ENCODE assay signal across 14 cellular contexts in the genomic region with DNA sequence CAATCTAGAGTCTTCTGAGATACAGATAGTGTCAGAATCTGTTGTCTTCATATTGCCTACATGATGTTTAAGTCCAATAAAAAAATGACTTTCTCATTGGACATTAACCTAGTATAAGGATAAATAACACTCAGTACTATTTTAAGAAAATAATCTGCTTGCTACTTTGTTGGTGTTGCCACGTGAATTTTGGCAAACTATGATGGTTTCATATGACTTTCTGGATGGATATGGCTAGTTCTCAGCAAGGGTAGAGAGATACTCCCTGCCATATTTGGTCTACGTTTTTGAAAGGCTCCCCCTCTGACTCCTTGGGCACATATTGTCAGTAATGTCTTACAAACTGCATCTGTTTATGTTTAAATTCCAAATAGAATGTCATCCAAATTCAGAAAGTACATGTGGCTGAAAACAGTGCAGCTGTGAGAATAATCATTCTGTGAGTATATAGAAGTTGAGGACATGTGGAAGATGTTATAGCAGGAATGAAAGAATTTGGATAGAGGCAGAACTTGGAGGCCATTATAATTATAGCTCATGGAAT.
A peak's percentile ranks its signal among the peaks of the same experiment; 100 is the strongest.
DNase-seq lines count a peak whose midpoint lies in the region; ATAC-seq, FAIRE-seq and TF ChIP-seq lines count a peak whose summit lies in the region.
"Had no signal": no experiment of that assay in that cellular context is flagged by ENCODE, and none has a peak within 500 bp of the region (broad histone marks: within the 10 kb centered on the region; RNA-seq: fewer than 3 reads in every experiment).

No MANE protein-coding gene starts in this region.

- H3K36me3 ChIP-seq in adipocyte (ENCODE audit: control insufficient read depth, insufficient read depth, low read length, severe bottlenecking) (no peaks in the 10 kb centered on the region), left lung (no peaks in the 10 kb centered on the region), skeletal muscle tissue (ENCODE audit: control insufficient read depth in 3 of 3, insufficient read depth in 3 of 3, low read length in 3 of 3) (no peaks in the 10 kb centered on the region), vagina (no peaks in the 10 kb centered on the region)
- H3K36me3 ChIP-seq: BE2C, SJCRH30 had no signal

- ATAC-seq in left lung (peak; percentile 44), HG03196 (IDR thresholded peaks at IDR 0.05; ENCODE audit: unreplicated experiment) (no peak), HG03342 (IDR thresholded peaks at IDR 0.05; ENCODE audit: unreplicated experiment) (no peak)

- H3K27me3 ChIP-seq in adipocyte (replicated peaks; ENCODE audit: control insufficient read depth, insufficient read depth, low read length) (no peaks in the 10 kb centered on the region), left lung (no peaks in the 10 kb centered on the region), skeletal muscle tissue (ENCODE audit: control insufficient read depth in 3 of 3, insufficient read depth in 3 of 3, low read length in 3 of 3) (no peaks in the 10 kb centered on the region), vagina (no peaks in the 10 kb centered on the region)
- H3K27me3 ChIP-seq: BE2C, SJCRH30 had no signal

- H3K27ac ChIP-seq in left lung, result no peak overlapping the region
- H3K27ac ChIP-seq in skeletal muscle tissue (ENCODE audit: low read depth, low read length), result peak overlapping the region; percentile 21
- no peak overlapping the region for H3K27ac ChIP-seq in vagina
- H3K27ac ChIP-seq: SJCRH30 had no signal

- FAIRE-seq in GM12892 (lab: Jason Lieb, UNC), result peak; percentile 44

- H3K9ac ChIP-seq in adipocyte (ENCODE audit: low read length) (no peak overlapping the region), skeletal muscle tissue (ENCODE audit: low read depth in 1 of 3, low read length in 3 of 3) (peak overlapping the region in 1 of 3 donors; percentile 15)

- H3K9me3 ChIP-seq in adipocyte (ENCODE audit: control insufficient read depth, low read length) (no peaks in the 10 kb centered on the region), left lung (no peaks in the 10 kb centered on the region), skeletal muscle tissue (ENCODE audit: control insufficient read depth in 3 of 3, low read length in 3 of 3) (no peaks in the 10 kb centered on the region), vagina (no peaks in the 10 kb centered on the region)
- H3K9me3 ChIP-seq: BE2C, SJCRH30 had no signal

- no peak for TF ChIP-seq CTCF in left lung (IDR thresholded peaks at IDR 0.05)
- TF ChIP-seq CTCF in vagina (IDR thresholded peaks at IDR 0.05), result no peak

- intact Hi-C loops in left lung (cut with DNase I), result no loop called here
- intact Hi-C loops in vagina (cut with DNase I), result loop anchor here (10.0 kb wide), 1 partner anchor 237 kb away; a partner anchor contains a TSS

- no peak for DNase-seq in GM12892 (ENCODE audit: insufficient read length)
- peak; percentile 35 for DNase-seq in adipocyte (ENCODE audit: low read depth)
- DNase-seq in left lung, result no peak
- DNase-seq in vagina (ENCODE audit: extremely low spot score in 2 of 2), result no peak
- DNase-seq: BE2C, DMS79, GDM1, NCI-H524 treated with DMSO at 0.1 percent for 48 hours, NCI-H774 had no signal

- H3K4me3 ChIP-seq in adipocyte (ENCODE audit: low read length) (no peak overlapping the region), left lung (no peak overlapping the region), skeletal muscle tissue (ENCODE audit: low read length in 3 of 3) (no peak overlapping the region), vagina (no peak overlapping the region)
- H3K4me3 ChIP-seq: GM12878, SJCRH30 had no signal

- peaks cover 12% of the 10 kb centered on the region for H3K4me1 ChIP-seq in adipocyte (ENCODE audit: control insufficient read depth, insufficient read depth, low read length)
- H3K4me1 ChIP-seq in left lung, result no peaks in the 10 kb centered on the region
- H3K4me1 ChIP-seq in skeletal muscle tissue (ENCODE audit: control insufficient read depth in 3 of 3, insufficient read depth in 3 of 3, low read length in 3 of 3), result peaks cover 0 to 8% (median 4%) of the 10 kb centered on the region in 3 donors
- H3K4me1 ChIP-seq in vagina, result peaks cover 10% of the 10 kb centered on the region
- H3K4me1 ChIP-seq: BE2C, SJCRH30 had no signal

- TF ChIP-seq POLR2A in GM12892 (IDR thresholded peaks at IDR 0.05; ENCODE audit: low read depth, low read length) (no peak), vagina (IDR thresholded peaks at IDR 0.05) (no peak)
